In the genomic region with DNA sequence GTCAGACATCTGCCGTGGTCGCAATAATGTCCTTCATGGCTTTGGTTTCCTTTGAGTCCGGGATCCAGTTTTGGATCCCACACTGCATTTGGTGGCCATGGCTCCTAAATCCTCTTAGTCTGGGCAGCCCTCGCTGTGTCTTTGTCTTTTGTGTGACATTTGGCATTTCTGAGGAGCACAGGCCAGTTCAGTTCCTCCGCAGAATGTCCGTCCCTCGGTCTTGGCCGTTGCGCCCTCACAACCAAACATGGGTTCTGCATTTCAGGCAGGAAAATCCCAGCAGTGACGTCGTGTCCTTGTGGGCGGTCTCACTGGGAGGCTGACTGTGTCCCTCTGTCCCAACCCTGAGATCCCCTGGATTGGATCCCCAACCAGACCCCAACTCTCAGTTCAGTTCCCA, we compare ENCODE assay signal across 23 cellular contexts.
"Had no signal": no experiment of that assay in that cellular context is flagged by ENCODE, and none has a peak within 500 bp of the region (broad histone marks: within the 10 kb centered on the region; RNA-seq: fewer than 3 reads in every experiment).

No MANE protein-coding gene starts in this region.

- H3K36me3 ChIP-seq: adrenal gland, MG63 had no signal

- H3K27me3 ChIP-seq: MG63 had no signal

- H3K36me3 Mint-ChIP-seq: activated naive CD8-positive, alpha-beta T cell treated with anti-CD3 and anti-CD28 coated beads, Interleukin-2, amount 10 ng/mL, durations not matched to agents 7 days and 5 days; T-cell had no signal

- H3K4me3 ChIP-seq: adrenal gland, MG63, SK-N-MC had no signal

- H3K4me1 ChIP-seq: adrenal gland had no signal

- FAIRE-seq: bronchial epithelial cell had no signal

- H3K4me1 Mint-ChIP-seq: T-cell had no signal

- H3K27ac Mint-ChIP-seq: activated naive CD8-positive, alpha-beta T cell treated with anti-CD3 and anti-CD28 coated beads, Interleukin-2, amount 10 ng/mL, durations not matched to agents 7 days and 5 days; activated T-helper 2 cell treated with anti-CD3 and anti-CD28 coated beads, Interferon-gamma antibody, Interleukin-2, Interleukin-4, amounts not matched to agents 10 μg/mL and 5 μg/mL and 100 μg/mL, durations not matched to agents 14 hours and 24 hours and 36 hours; T-cell had no signal

- H3K27me3 Mint-ChIP-seq: activated naive CD8-positive, alpha-beta T cell treated with anti-CD3 and anti-CD28 coated beads, Interleukin-2, amount 10 ng/mL, durations not matched to agents 7 days and 5 days had no signal

- H3K4me3 Mint-ChIP-seq: activated naive CD8-positive, alpha-beta T cell treated with anti-CD3 and anti-CD28 coated beads, Interleukin-2, amount 10 ng/mL, durations not matched to agents 7 days and 5 days; T-cell had no signal

- H3K9me3 Mint-ChIP-seq: activated T-helper 2 cell treated with anti-CD3 and anti-CD28 coated beads, Interferon-gamma antibody, Interleukin-2, Interleukin-4, amounts not matched to agents 10 μg/mL and 5 μg/mL and 100 μg/mL, durations not matched to agents 14 hours and 24 hours and 36 hours had no signal

- H3K9me3 ChIP-seq: adrenal gland, MG63 had no signal

- H3K27ac ChIP-seq: adrenal gland, SK-N-MC, VCaP had no signal

- DNase-seq: activated CD4-positive, alpha-beta T cell treated with anti-CD3 and anti-CD28 coated beads, Interleukin-2, amount 50 U/mL, for 1 hour; activated CD4-positive, CD25-positive, alpha-beta regulatory T cell; activated gamma-delta T cell treated with Interleukin-2 at 50 U/mL for 16 hours; activated naive CD4-positive, alpha-beta T cell treated with anti-CD3 and anti-CD28 coated beads, Interleukin-2, amount 50 U/mL, for 16 hours; activated naive CD8-positive, alpha-beta T cell treated with anti-CD3 and anti-CD28 coated beads, Interleukin-2, amount 10 ng/mL, durations not matched to agents 7 days and 5 days; activated T-cell treated with anti-CD3 and anti-CD28 coated beads for 4 hours; anterior cingulate cortex; central memory CD4-positive, alpha-beta T cell; MV-4-11; NCI-H1092 treated with DMSO at 0.1 percent for 48 hours; NCI-H1417 treated with DMSO at 0.1 percent for 48 hours; NCI-H2029 treated with DMSO at 0.1 percent for 48 hours; NCI-H345; NCI-H510A; NCI-H526 treated with DMSO at 0.1 percent for 48 hours; NCI-H82; T-cell had no signal
